12 cellular contexts compared by ENCODE assay signal in the genomic region with DNA sequence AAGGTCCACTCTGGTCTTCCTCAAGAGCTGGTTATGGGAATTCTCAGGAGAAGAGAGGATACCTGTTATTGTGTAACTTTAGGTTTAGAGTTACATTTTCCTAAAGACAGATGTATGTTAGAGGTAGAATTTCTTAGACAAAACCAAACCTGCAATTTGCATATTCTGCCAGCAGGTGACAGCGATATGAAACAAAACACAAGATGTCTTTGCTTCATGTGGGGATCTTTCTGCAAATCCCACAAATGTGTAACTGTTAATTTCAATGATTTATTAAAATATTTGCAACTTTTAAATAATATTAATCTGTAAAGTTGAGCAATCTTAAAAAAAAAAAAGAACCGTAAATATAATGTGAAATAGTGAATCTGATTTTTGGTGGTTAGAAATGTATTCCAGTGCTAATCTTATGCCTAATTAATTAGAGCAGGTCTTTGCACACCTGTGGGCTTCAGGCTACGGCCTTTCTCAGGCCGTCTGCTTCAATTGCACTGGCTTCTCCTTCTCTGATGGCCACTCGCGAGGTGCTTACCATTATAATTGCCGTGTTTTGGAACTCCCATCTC. TPM values are rescaled to one million over a fixed set of nuclear protein-coding genes. Genes with fewer than 3 reads are reported as not detected.
DNase-seq lines count a peak whose midpoint lies in the region; ATAC-seq and TF ChIP-seq lines count a peak whose summit lies in the region.
"Had no signal": no experiment of that assay in that cellular context is flagged by ENCODE, and none has a peak within 500 bp of the region (broad histone marks: within the 10 kb centered on the region; RNA-seq: fewer than 3 reads in every experiment).

No MANE protein-coding gene starts in this region.

- WGBS in lower leg skin, 2 donors = 95% methylated on average over 7 of the region's 7 CpGs

- in situ Hi-C loops in GM13977 (cut with MboI; ENCODE audit: low pct_unique_long_range_greater_than_20kb, low sequenced_read_pairs, unreplicated experiment) (no loop called here), SK-MEL-5 (cut with HindIII; ENCODE audit: low pct_unique_long_range_greater_than_20kb, low sequenced_read_pairs) (no loop called here)

- no peaks in the 10 kb centered on the region for H3K4me1 ChIP-seq in left lung

- no peak for ATAC-seq in GM19023 (IDR thresholded peaks at IDR 0.05; ENCODE audit: unreplicated experiment)
- no peak for ATAC-seq in left lung
- no peak for ATAC-seq in HG02970 (IDR thresholded peaks at IDR 0.05; ENCODE audit: low FRiP score, unreplicated experiment)

- H3K36me3 ChIP-seq in left lung = no peaks in the 10 kb centered on the region

- H3K9me3 ChIP-seq in left lung = no peaks in the 10 kb centered on the region

- no peak overlapping the region for H3K27ac ChIP-seq in left lung

- no peaks in the 10 kb centered on the region for H3K27me3 ChIP-seq in left lung

- no peak for DNase-seq in AG09309 (ENCODE audit: low read depth)
- DNase-seq in GM13977 (ENCODE audit: low spot score) = peak; percentile 14
- DNase-seq in SK-MEL-5 (ENCODE audit: low read depth, low spot score) = peak; percentile 56
- DNase-seq in foreskin melanocyte = peak; percentile 11
- DNase-seq in lower leg skin (ENCODE audit: low spot score in 2 of 2) = no peak
- no peak for DNase-seq in left lung
- DNase-seq: activated gamma-delta T cell treated with Interleukin-2 at 50 U/mL for 16 hours, GDM1, substantia nigra, T-helper 1 cell had no signal

- H3K4me3 ChIP-seq in AG09309 (ENCODE audit: control insufficient read depth, low read depth, low read length) (no peak overlapping the region), lower leg skin (ENCODE audit: low read depth, poor library complexity, severe bottlenecking) (no peak overlapping the region), left lung (no peak overlapping the region)

- TF ChIP-seq CTCF in AG09309 (IDR thresholded peaks at IDR 0.05; ENCODE audit: control insufficient read depth, insufficient read depth, low read depth, low read length, missing control alignments) (peak; percentile 10), GM13977 (IDR thresholded peaks at IDR 0.05; ENCODE audit: extremely low read depth, insufficient read depth, missing control alignments) (peak; percentile 64), lower leg skin (IDR thresholded peaks at IDR 0.05) (no peak), left lung (IDR thresholded peaks at IDR 0.05) (peak in 1 of 2 donors; percentile 25)

- intact Hi-C loops in lower leg skin (cut with DNase I; ENCODE audit: low total_unique reads) (no loop called here), left lung (cut with DNase I) (no loop called here)

- TF ChIP-seq POLR2A in lower leg skin (IDR thresholded peaks at IDR 0.05) = no peak

RNA-seq across cellular contexts. Expression of gene FAM78B, which starts 33.4 kb away (rescaled TPM):
- 3.1 and 4.5 TPM in 2 replicates for total RNA-seq in SK-MEL-5 (2014; rRNA removed; shearing (Covaris generic))
- polyA plus RNA-seq in SK-MEL-5 (2015; cell fraction: cytosol; rRNA removed) = 6.3 and 6.8 TPM in 2 replicates
- polyA plus RNA-seq in SK-MEL-5 (2015; cell fraction: nucleus; rRNA removed) = 4.8 and 5.5 TPM in 2 replicates
- total RNA-seq in lower leg skin (1 to 10 TPM in 1 of 4 donors, under 1 TPM in 3; 0.64 to 1.2 (median 0.81) TPM), left lung (under 1 TPM; 0.81 to 0.93 TPM)

Comparison
In these comparisons a context has a peak if more than half of its experiments do, and no peak if none do; other contexts are left out.
1. DNase-seq: peak in GM13977 (single experiment), SK-MEL-5 (single experiment) and foreskin melanocyte (single experiment); none in AG09309 (single experiment), lower leg skin (0 of 2) and left lung (0 of 2).
2. CTCF ChIP-seq: peak in AG09309 (single experiment) and GM13977 (single experiment); none in lower leg skin (0 of 3).